16 cellular contexts compared by ENCODE assay signal in genomic region chr3:15711281-15711680, GRCh38.
DNase-seq lines count a peak whose midpoint lies in the region; ATAC-seq and TF ChIP-seq lines count a peak whose summit lies in the region.
"Had no signal": no experiment of that assay in that cellular context is flagged by ENCODE, and none has a peak within 500 bp of the region (broad histone marks: within the 10 kb centered on the region; RNA-seq: fewer than 3 reads in every experiment).

No MANE protein-coding gene starts in this region.

- no peaks in the 10 kb centered on the region for H3K27me3 Mint-ChIP-seq in HFFc6 (ENCODE audit: insufficient read depth)
- H3K27me3 Mint-ChIP-seq: CD4-positive, alpha-beta memory T cell; IgD-negative memory B cell had no signal

- H3K4me3 ChIP-seq in fibroblast of villous mesenchyme (ENCODE audit: low read depth, low read length) = no peak overlapping the region
- H3K4me3 ChIP-seq: A549 had no signal

- H3K4me1 Mint-ChIP-seq in HFFc6 (ENCODE audit: low read depth) = peaks cover 19% of the 10 kb centered on the region
- H3K4me1 Mint-ChIP-seq: CD4-positive, alpha-beta memory T cell had no signal

- peaks cover 60% of the 10 kb centered on the region for H3K36me3 Mint-ChIP-seq in HFFc6 (ENCODE audit: low read depth)

- in situ Hi-C loops in SK-MEL-5 (cut with HindIII; ENCODE audit: low pct_unique_long_range_greater_than_20kb, low sequenced_read_pairs) = no loop called here

- peak; percentile 42 for DNase-seq in COLO829 (ENCODE audit: low spot score)
- no peak for DNase-seq in HFFc6
- DNase-seq in SK-MEL-5 (ENCODE audit: low read depth, low spot score) = peak; percentile 98
- DNase-seq in fibroblast of villous mesenchyme (ENCODE audit: low read depth) = peak; percentile 48
- no peak for DNase-seq in GF-D8 (lab: John Stamatoyannopoulos, UW)
- DNase-seq in NCI-H1417 (lab: John Stamatoyannopoulos, UW) = no peak
- DNase-seq: BE2C; CD4-positive, alpha-beta memory T cell; COR-L47; DMS153; DMS79 treated with DMSO at 0.1 percent for 48 hours; EL had no signal

- no peaks in the 10 kb centered on the region for H3K9me3 Mint-ChIP-seq in HFFc6

- no peak overlapping the region for H3K4me3 Mint-ChIP-seq in HFFc6
- H3K4me3 Mint-ChIP-seq: CD4-positive, alpha-beta memory T cell; IgD-negative memory B cell had no signal

- TF ChIP-seq CTCF in HFFc6 (IDR thresholded peaks at IDR 0.05) (no peak), fibroblast of villous mesenchyme (IDR thresholded peaks at IDR 0.05; ENCODE audit: insufficient read depth, low read depth, low read length) (no peak)

- no peak for ATAC-seq in HG02970 (IDR thresholded peaks at IDR 0.05; ENCODE audit: low FRiP score, unreplicated experiment)
- ATAC-seq: A549, HCT116 had no signal

- H3K27ac Mint-ChIP-seq in HFFc6 = peak overlapping the region; percentile 50; the same call in 1 of the 2 replicates
- H3K27ac Mint-ChIP-seq: CD4-positive, alpha-beta memory T cell had no signal

Comparison
In these comparisons a context has a peak if more than half of its experiments do, and no peak if none do; other contexts are left out.
1. DNase-seq: peak in COLO829 (single experiment), SK-MEL-5 (single experiment) and fibroblast of villous mesenchyme (single experiment); none in HFFc6 (single experiment), GF-D8 (single experiment) and NCI-H1417 (0 of 3).